In the genomic region with DNA sequence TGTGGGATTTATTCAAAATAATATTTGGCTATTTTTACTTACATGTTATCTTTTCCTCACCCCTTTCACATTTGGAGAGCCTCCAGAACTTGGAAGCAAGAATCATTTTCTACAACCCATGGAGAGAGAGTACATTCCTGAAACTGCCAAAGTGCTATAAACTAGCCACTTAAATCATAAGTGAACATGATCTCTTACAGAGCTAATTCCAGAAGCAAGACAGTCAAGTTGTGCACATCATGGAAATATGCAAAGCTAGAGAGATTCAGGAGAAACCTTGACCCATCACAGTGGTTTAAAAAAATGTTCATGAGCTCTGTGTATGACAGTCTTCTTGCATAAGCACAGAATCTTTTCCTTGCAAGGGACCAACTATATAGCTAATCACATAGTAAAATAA, we compare ENCODE assay signal across 18 cellular contexts.
DNase-seq lines count a peak whose midpoint lies in the region; ATAC-seq and TF ChIP-seq lines count a peak whose summit lies in the region.
"Had no signal": no experiment of that assay in that cellular context is flagged by ENCODE, and none has a peak within 500 bp of the region (broad histone marks: within the 10 kb centered on the region; RNA-seq: fewer than 3 reads in every experiment).

No MANE protein-coding gene starts in this region.

- H3K27ac ChIP-seq in SK-N-SH (ENCODE audit: low read depth in 2 of 2, low read length in 1 of 2) (no peak overlapping the region), hepatocyte (no peak overlapping the region), substantia nigra (ENCODE audit: low read depth, low read length, poor library complexity, severe bottlenecking) (no peak overlapping the region)
- H3K27ac ChIP-seq: HL-60 had no signal

- no peaks in the 10 kb centered on the region for H3K27me3 ChIP-seq in SK-N-SH (ENCODE audit: insufficient read depth)
- no peaks in the 10 kb centered on the region for H3K27me3 ChIP-seq in hepatocyte
- H3K27me3 ChIP-seq: BE2C had no signal

- no peaks in the 10 kb centered on the region for H3F3A ChIP-seq in SK-N-SH (replicated peaks; ENCODE audit: insufficient read depth)

- DNase-seq in SK-N-SH = no peak
- peak; percentile 5 for DNase-seq in hepatocyte (ENCODE audit: low spot score)
- DNase-seq in DMS79 (lab: John Stamatoyannopoulos, UW) = no peak
- no peak for DNase-seq in substantia nigra (lab: John Stamatoyannopoulos, UW)
- DNase-seq: ACHN; BE2C; C1 segment of cervical spinal cord; CD4-positive, CD25-positive, alpha-beta regulatory T cell; CD8-positive, alpha-beta memory T cell; COR-L47; DMS 273 treated with DMSO at 0.1 percent for 48 hours; DMS53; HCEC 1CT had no signal

- H3K4me1 ChIP-seq in SK-N-SH (ENCODE audit: control insufficient read depth in 1 of 2, insufficient read depth in 2 of 2, low read depth in 1 of 2, low read length in 1 of 2) (no peaks in the 10 kb centered on the region), hepatocyte (ENCODE audit: insufficient read depth) (no peaks in the 10 kb centered on the region)

- H3K79me2 ChIP-seq in SK-N-SH (ENCODE audit: insufficient read depth) (no peaks in the 10 kb centered on the region), hepatocyte (no peaks in the 10 kb centered on the region)

- no peak for TF ChIP-seq EP300 in SK-N-SH (IDR thresholded peaks at IDR 0.05; ENCODE audit: borderline replicate concordance in 1 of 2, low read depth in 1 of 2, low read length in 1 of 2)

- H4K20me1 ChIP-seq in SK-N-SH (ENCODE audit: insufficient read depth) (no peaks in the 10 kb centered on the region), hepatocyte (ENCODE audit: insufficient read depth, poor library complexity, severe bottlenecking) (no peaks in the 10 kb centered on the region)

- H3K9me2 ChIP-seq in SK-N-SH (no peaks in the 10 kb centered on the region), hepatocyte (replicated peaks; ENCODE audit: insufficient read depth) (no peaks in the 10 kb centered on the region)

- peak overlapping the region; percentile 2 to 53 (median 41) for H3K27ac Mint-ChIP-seq in nephron
- H3K27ac Mint-ChIP-seq: CD4-positive, CD25-positive, alpha-beta regulatory T cell; CD8-positive, alpha-beta memory T cell; GM23338 had no signal

- no peaks in the 10 kb centered on the region for H3K36me3 Mint-ChIP-seq in nephron (ENCODE audit: low read depth)
- H3K36me3 Mint-ChIP-seq: CD4-positive, CD25-positive, alpha-beta regulatory T cell; CD8-positive, alpha-beta memory T cell had no signal

- H3K27me3 Mint-ChIP-seq in nephron (ENCODE audit: low read depth) = no peaks in the 10 kb centered on the region
- H3K27me3 Mint-ChIP-seq: CD4-positive, CD25-positive, alpha-beta regulatory T cell; CD8-positive, alpha-beta memory T cell had no signal

- ATAC-seq in GM21526 (IDR thresholded peaks at IDR 0.05; ENCODE audit: low FRiP score, unreplicated experiment) (no peak), GM19397 (IDR thresholded peaks at IDR 0.05; ENCODE audit: unreplicated experiment) (no peak)
- ATAC-seq: GM23338 had no signal

- CTCF ChIA-PET in SK-N-SH (lab: Yijun Ruan, JAX) = interaction anchor here (0.7 kb wide), 1 partner anchor 12 kb away, joined by 3 read pairs; no protein-coding TSS in a partner anchor

- H2AFZ ChIP-seq in SK-N-SH (ENCODE audit: low read depth) = no peak overlapping the region
- no peak overlapping the region for H2AFZ ChIP-seq in hepatocyte
- H2AFZ ChIP-seq: GM23338 had no signal

- peaks cover 11% of the 10 kb centered on the region for H3K4me1 Mint-ChIP-seq in nephron
- H3K4me1 Mint-ChIP-seq: CD4-positive, CD25-positive, alpha-beta regulatory T cell; CD8-positive, alpha-beta memory T cell had no signal

- POLR2A ChIA-PET in SK-N-SH (lab: Yijun Ruan, JAX) = no interaction called here

- no peaks in the 10 kb centered on the region for H3K36me3 ChIP-seq in SK-N-SH (replicated peaks in 1 of 2; ENCODE audit: control insufficient read depth in 1 of 2, insufficient read depth in 2 of 2, low read length in 1 of 2)
- no peaks in the 10 kb centered on the region for H3K36me3 ChIP-seq in hepatocyte (replicated peaks; ENCODE audit: insufficient read depth, low read depth)
- H3K36me3 ChIP-seq: BE2C had no signal

- no peak overlapping the region for H3K4me3 ChIP-seq in SK-N-SH (ENCODE audit: low read depth in 2 of 2, low read length in 1 of 2)
- H3K4me3 ChIP-seq in hepatocyte = no peak overlapping the region
- H3K4me3 ChIP-seq: GM23338 had no signal

- H3K9ac ChIP-seq in SK-N-SH = no peak overlapping the region

- H3K4me3 Mint-ChIP-seq in nephron = no peak overlapping the region
- H3K4me3 Mint-ChIP-seq: CD4-positive, CD25-positive, alpha-beta regulatory T cell; CD8-positive, alpha-beta memory T cell; GM23338 had no signal

- H3K9me3 Mint-ChIP-seq in nephron = no peaks in the 10 kb centered on the region
- H3K9me3 Mint-ChIP-seq: GM23338 had no signal

- no peak for TF ChIP-seq CTCF in SK-N-SH (IDR thresholded peaks at IDR 0.05)
- no peak for TF ChIP-seq CTCF in hepatocyte (IDR thresholded peaks at IDR 0.05; ENCODE audit: poor library complexity)
- TF ChIP-seq CTCF in nephron (IDR thresholded peaks at IDR 0.05; ENCODE audit: unreplicated experiment in 3 of 3) = no peak

- H3K9me3 ChIP-seq in SK-N-SH = no peaks in the 10 kb centered on the region
- H3K9me3 ChIP-seq in hepatocyte (ENCODE audit: low read depth) = no peaks in the 10 kb centered on the region
- H3K9me3 ChIP-seq: BE2C had no signal

- TF ChIP-seq RAD21 in SK-N-SH (IDR thresholded peaks at IDR 0.05; ENCODE audit: low read length) = no peak

- H3K4me2 ChIP-seq in SK-N-SH (no peak overlapping the region), hepatocyte (no peak overlapping the region)
- H3K4me2 ChIP-seq: GM23338 had no signal

TF ChIP-seq in SK-N-SH, 30 proteins besides CTCF, POLR2A, EP300 and RAD21:
- peak; percentile 18; the same call in 1 of the 2 replicates for TF ChIP-seq TCF12 (IDR thresholded peaks at IDR 0.05)
- TF ChIP-seq SMC3 (IDR thresholded peaks at IDR 0.05; ENCODE audit: low read depth, low read length) = no peak
- TF ChIP-seq SIN3A (IDR thresholded peaks at IDR 0.05; ENCODE audit: borderline replicate concordance, low read depth, low read length) = no peak
- TF ChIP-seq RFX5 (IDR thresholded peaks at IDR 0.05; ENCODE audit: low read length) = no peak
- no peak for TF ChIP-seq EZH2phosphoT487 (IDR thresholded peaks at IDR 0.05; ENCODE audit: borderline replicate concordance, low read depth)
- no peak for TF ChIP-seq RCOR1 (IDR thresholded peaks at IDR 0.05; ENCODE audit: low read length)
- TF ChIP-seq FOSL2 (IDR thresholded peaks at IDR 0.05; ENCODE audit: borderline replicate concordance, low read depth) = no peak
